22 cellular contexts compared by ENCODE assay signal in the genomic region with DNA sequence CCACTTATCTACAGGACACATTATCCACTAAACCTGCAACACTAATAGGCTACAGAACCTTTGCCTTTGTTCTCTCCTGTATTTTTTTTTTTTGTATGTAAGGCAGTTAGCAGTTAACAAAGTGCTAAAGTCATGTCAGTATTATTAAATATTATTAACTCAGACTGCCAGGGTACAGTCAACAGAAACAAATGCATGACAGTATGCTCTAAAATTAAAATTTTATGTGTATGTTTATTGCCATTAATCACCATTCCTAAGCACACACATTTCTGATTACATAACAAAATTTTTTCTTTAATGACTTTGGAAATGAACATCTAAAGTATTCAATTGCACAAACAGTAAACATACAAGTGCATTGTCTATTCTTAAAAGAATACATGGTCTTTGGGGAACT.
"Had no signal": no experiment of that assay in that cellular context is flagged by ENCODE, and none has a peak within 500 bp of the region (broad histone marks: within the 10 kb centered on the region; RNA-seq: fewer than 3 reads in every experiment).

No MANE protein-coding gene starts in this region.

- FAIRE-seq: bronchial epithelial cell had no signal

- ATAC-seq: activated T-cell treated with anti-CD3 and anti-CD28 coated beads, Interleukin-2, amount 50 U/mL, for 72 hours; body of pancreas; T-helper 17 cell; WTC11 had no signal

- H3K27ac ChIP-seq: ascending aorta, body of pancreas, PC-9 had no signal

- H3K4me1 ChIP-seq: ascending aorta, body of pancreas had no signal

- H3K4me2 ChIP-seq: PC-9 had no signal

- H3K4me3 ChIP-seq: ascending aorta, body of pancreas, PC-9 had no signal

- H2AFZ ChIP-seq: PC-9 had no signal

- H3K9me3 ChIP-seq: ascending aorta, body of pancreas had no signal

- H3K27me3 ChIP-seq: ascending aorta, body of pancreas had no signal

- DNase-seq: activated CD4-positive, alpha-beta T cell treated with anti-CD3 and anti-CD28 coated beads for 48 hours; activated CD4-positive, alpha-beta T cell treated with anti-CD3 and anti-CD28 coated beads, Interleukin-2, amount 50 U/mL, for 4 hours; activated CD4-positive, CD25-positive, alpha-beta regulatory T cell treated with anti-CD3 and anti-CD28 coated beads, Interleukin-2, amount 50 U/mL, for 72 hours; activated CD8-positive, alpha-beta memory T cell treated with anti-CD3 and anti-CD28 coated beads, Interleukin-2, amount 50 U/mL, for 4 hours; activated naive CD4-positive, alpha-beta T cell treated with anti-CD3 and anti-CD28 coated beads, Interleukin-2, amount 50 U/mL, for 16 hours; activated T-cell treated with anti-CD3 and anti-CD28 coated beads, Interleukin-2, amount 50 U/mL, for 72 hours; body of pancreas; Karpas-422; MM.1S; NCI-H1105 treated with DMSO at 0.1 percent for 48 hours; NCI-H1436 treated with DMSO at 0.1 percent for 48 hours; NCI-H187; NCI-H2081 treated with DMSO at 0.1 percent for 48 hours; NCI-H446; NCI-H524; PC-9; SHP77 treated with DMSO at 0.1 percent for 48 hours; T-helper 17 cell; T-helper 9 cell had no signal
